In genomic region chr3:12098400-12098799, GRCh38 we compare ENCODE assay signal across 20 cellular contexts.
DNase-seq lines count a peak whose midpoint lies in the region; ATAC-seq, FAIRE-seq and TF ChIP-seq lines count a peak whose summit lies in the region.
"Had no signal": no experiment of that assay in that cellular context is flagged by ENCODE, and none has a peak within 500 bp of the region (broad histone marks: within the 10 kb centered on the region; RNA-seq: fewer than 3 reads in every experiment).

No MANE protein-coding gene starts in this region.

- H3K9me1 ChIP-seq in K562 (ENCODE audit: control insufficient read depth, insufficient read depth, low read length) = no peaks in the 10 kb centered on the region

- H3K36me3 ChIP-seq in K562 (ENCODE audit: control insufficient read depth, insufficient read depth, low read length) (no peaks in the 10 kb centered on the region), endodermal cell (ENCODE audit: control insufficient read depth, insufficient read depth, low read length) (no peaks in the 10 kb centered on the region)
- H3K36me3 ChIP-seq: BLaER1 treated with 17β-estradiol and CSF1 and Interleukin-3, amounts not matched to agents 10 nM and 100 nM; HAP-1 had no signal

- H3K27me3 Mint-ChIP-seq in endodermal cell (ENCODE audit: insufficient read depth) (no peaks in the 10 kb centered on the region), neural crest cell (ENCODE audit: low read depth) (peaks cover 3% of the 10 kb centered on the region)
- peaks cover 13% of the 10 kb centered on the region for H3K27me3 Mint-ChIP-seq in activated naive CD8-positive, alpha-beta T cell treated with anti-CD3 and anti-CD28 coated beads for 36 hours

- H3K9ac ChIP-seq in K562 (ENCODE audit: insufficient read depth in 1 of 2, low read depth in 2 of 2, low read length in 2 of 2) = no peak overlapping the region
- H3K9ac ChIP-seq in endodermal cell (ENCODE audit: extremely low read depth, low read length, poor library complexity, severe bottlenecking) = no peak overlapping the region
- H3K9ac ChIP-seq: BLaER1 treated with 17β-estradiol and CSF1 and Interleukin-3, amounts not matched to agents 10 nM and 100 nM; GM23248 had no signal

- BruUV-seq in K562 (replicated peaks; lab: Mats Ljungman, UMichigan) = no TSS peak

- H3K27ac Mint-ChIP-seq in endodermal cell (no peak overlapping the region), neural crest cell (ENCODE audit: unreplicated experiment) (no peak overlapping the region)
- no peak overlapping the region for H3K27ac Mint-ChIP-seq in activated naive CD8-positive, alpha-beta T cell treated with anti-CD3 and anti-CD28 coated beads for 36 hours
- H3K27ac Mint-ChIP-seq: B cell; CD8-positive, alpha-beta T cell had no signal

- no peak overlapping the region for H2AFZ ChIP-seq in K562 (ENCODE audit: low read depth, low read length)
- H2AFZ ChIP-seq: GM23248 had no signal

- H3K9me3 Mint-ChIP-seq in endodermal cell = peaks cover 14% of the 10 kb centered on the region
- peaks cover 12% of the 10 kb centered on the region for H3K9me3 Mint-ChIP-seq in neural crest cell
- H3K9me3 Mint-ChIP-seq in activated naive CD8-positive, alpha-beta T cell treated with anti-CD3 and anti-CD28 coated beads for 36 hours = peaks cover 17% of the 10 kb centered on the region

- no peak overlapping the region for H3K27ac ChIP-seq in K562 (ENCODE audit: extremely low read depth, low read depth, low read length)
- H3K27ac ChIP-seq in endodermal cell (ENCODE audit: low read depth, low read length) = no peak overlapping the region
- H3K27ac ChIP-seq: BLaER1 treated with 17β-estradiol and CSF1 and Interleukin-3, amounts not matched to agents 10 nM and 100 nM; GM23248; HL-60 had no signal

- no peak for TF ChIP-seq CTCF in K562 (IDR thresholded peaks at IDR 0.05 in 2 of 3, conservative IDR thresholded peaks at IDR 0.05 in 1 of 3; ENCODE audit: insufficient read depth in 2 of 3, low read depth in 1 of 3, low read length in 3 of 3)
- TF ChIP-seq CTCF in endodermal cell (conservative IDR thresholded peaks at IDR 0.05) = peak; percentile 46
- peak; percentile 44 for TF ChIP-seq CTCF in neural crest cell (conservative IDR thresholded peaks at IDR 0.05)

- DNase-seq in K562 (ENCODE audit: extremely low read depth in 1 of 4, low spot score in 3 of 4) (no peak), endodermal cell (no peak), neural crest cell (ENCODE audit: low read depth, low spot score) (no peak), COLO668 (lab: John Stamatoyannopoulos, UW; ENCODE audit: unreplicated experiment) (no peak), posterior vena cava (ENCODE audit: low spot score) (no peak)
- DNase-seq in activated naive CD8-positive, alpha-beta T cell treated with anti-CD3 and anti-CD28 coated beads for 36 hours = no peak
- DNase-seq: CD8-positive, alpha-beta T cell; COR-L47; DMS153; DMS79; GDM1 had no signal

- no peaks in the 10 kb centered on the region for H3K4me1 Mint-ChIP-seq in endodermal cell
- no peaks in the 10 kb centered on the region for H3K4me1 Mint-ChIP-seq in neural crest cell
- H3K4me1 Mint-ChIP-seq in activated naive CD8-positive, alpha-beta T cell treated with anti-CD3 and anti-CD28 coated beads for 36 hours = no peaks in the 10 kb centered on the region
- H3K4me1 Mint-ChIP-seq: B cell had no signal

- H3K4me2 ChIP-seq in K562 (ENCODE audit: insufficient read depth, low read length) = no peak overlapping the region
- H3K4me2 ChIP-seq: BLaER1 treated with 17β-estradiol and CSF1 and Interleukin-3, amounts not matched to agents 10 nM and 100 nM had no signal

- H4K20me1 ChIP-seq in K562 (replicated peaks; ENCODE audit: control insufficient read depth, insufficient read depth, low read length) = no peaks in the 10 kb centered on the region
- H4K20me1 ChIP-seq: BLaER1 treated with 17β-estradiol and CSF1 and Interleukin-3, amounts not matched to agents 10 nM and 100 nM had no signal

- TF ChIP-seq RAD21 in K562 (CRISPR knock-in tag; conservative IDR thresholded peaks at IDR 0.05 in 1 of 2, IDR thresholded peaks at IDR 0.05 in 1 of 2) = no peak

- POLR2A ChIA-PET in K562 (lab: Yijun Ruan, JAX) = no interaction called here

- in situ Hi-C loops in K562 (cut with MboI) = no loop called here

- H3K4me3 ChIP-seq in K562 (no peak overlapping the region), endodermal cell (ENCODE audit: low read length) (no peak overlapping the region)
- H3K4me3 ChIP-seq: BLaER1 treated with 17β-estradiol and CSF1 and Interleukin-3, amounts not matched to agents 10 nM and 100 nM; GM23248; HAP-1 had no signal

- H3K4me3 Mint-ChIP-seq in endodermal cell (no peak overlapping the region), neural crest cell (no peak overlapping the region)
- no peak overlapping the region for H3K4me3 Mint-ChIP-seq in activated naive CD8-positive, alpha-beta T cell treated with anti-CD3 and anti-CD28 coated beads for 36 hours
- H3K4me3 Mint-ChIP-seq: B cell; CD8-positive, alpha-beta T cell had no signal

- H3K79me2 ChIP-seq in K562 (ENCODE audit: control insufficient read depth, insufficient read depth, low read length) = no peaks in the 10 kb centered on the region

- H3K4me1 ChIP-seq in K562 (replicated peaks in 1 of 2; ENCODE audit: control insufficient read depth in 2 of 2, insufficient read depth in 2 of 2, low read length in 2 of 2) (no peaks in the 10 kb centered on the region), endodermal cell (ENCODE audit: control insufficient read depth, insufficient read depth, low read length) (no peaks in the 10 kb centered on the region)
- H3K4me1 ChIP-seq: BLaER1 treated with 17β-estradiol and CSF1 and Interleukin-3, amounts not matched to agents 10 nM and 100 nM; HAP-1 had no signal

- no peak for TF ChIP-seq EP300 in K562 (IDR thresholded peaks at IDR 0.05; ENCODE audit: low read length)

- H3K9me3 ChIP-seq in K562 (replicated peaks; ENCODE audit: control insufficient read depth, insufficient read depth, low read depth, low read length) = no peaks in the 10 kb centered on the region
- H3K9me3 ChIP-seq in endodermal cell (ENCODE audit: control insufficient read depth, low read length) = peaks cover 5% of the 10 kb centered on the region
- H3K9me3 ChIP-seq: HAP-1 had no signal

- FAIRE-seq in K562 (lab: Jason Lieb, UNC) = no peak
- FAIRE-seq: D721Med, GM12892, GM18507 had no signal

- H3K27me3 ChIP-seq in K562 (ENCODE audit: control insufficient read depth in 2 of 2, insufficient read depth in 2 of 2, low read length in 2 of 2) (no peaks in the 10 kb centered on the region), endodermal cell (ENCODE audit: control insufficient read depth, insufficient read depth, low read length, poor library complexity, severe bottlenecking) (no peaks in the 10 kb centered on the region)
- H3K27me3 ChIP-seq: BLaER1 treated with 17β-estradiol and CSF1 and Interleukin-3, amounts not matched to agents 10 nM and 100 nM had no signal

- H3K36me3 Mint-ChIP-seq in endodermal cell (ENCODE audit: low read depth) (no peaks in the 10 kb centered on the region), neural crest cell (ENCODE audit: low read depth) (no peaks in the 10 kb centered on the region)
- H3K36me3 Mint-ChIP-seq in activated naive CD8-positive, alpha-beta T cell treated with anti-CD3 and anti-CD28 coated beads for 36 hours = peaks cover 3% of the 10 kb centered on the region
- H3K36me3 Mint-ChIP-seq: CD8-positive, alpha-beta T cell had no signal

- intact Hi-C loops in K562 (cut with micrococcal nuclease) (no loop called here), posterior vena cava (cut with DNase I) (loop anchor here in 1 of 2 donors (5.0 kb wide), 1 partner anchor 579 kb away; no protein-coding TSS in a partner anchor)

- ATAC-seq in K562 (no peak), HG02588 (IDR thresholded peaks at IDR 0.05; ENCODE audit: unreplicated experiment) (no peak)
- ATAC-seq: CD8-positive, alpha-beta T cell had no signal

- TF ChIP-seq POLR2A in K562 (conservative IDR thresholded peaks at IDR 0.05) = no peak

- CTCF ChIA-PET in K562 (lab: Yijun Ruan, JAX; ENCODE audit: low intra/inter-chr PET ratio) = no interaction called here

TF ChIP-seq in K562, 482 proteins besides CTCF, POLR2A, EP300 and RAD21:
- peak; percentile 51; the same call in 1 of the 2 replicates for TF ChIP-seq ZNF316 (IDR thresholded peaks at IDR 0.05)
- no peak for TF ChIP-seq POU5F1 (IDR thresholded peaks at IDR 0.05; ENCODE audit: borderline replicate concordance, low read depth, low read length, partially characterized antibody)
TF ChIP-seq in K562: peak in this region for 1.

Comparison
In these comparisons a context has a peak if more than half of its experiments do, and no peak if none do; other contexts are left out.
1. CTCF ChIP-seq: peak in endodermal cell (single experiment) and neural crest cell (single experiment); none in K562 (0 of 3).